ENCODE assay signal across 12 cellular contexts in genomic region chr2:33488178-33488690, GRCh38. TPM values are rescaled to one million over a fixed set of nuclear protein-coding genes. Genes with fewer than 3 reads are reported as not detected.
DNase-seq lines count a peak whose midpoint lies in the region; ATAC-seq and TF ChIP-seq lines count a peak whose summit lies in the region.
"Had no signal": no experiment of that assay in that cellular context is flagged by ENCODE, and none has a peak within 500 bp of the region (broad histone marks: within the 10 kb centered on the region; RNA-seq: fewer than 3 reads in every experiment).

No MANE protein-coding gene starts in this region.

- H3K4me3 ChIP-seq in aorta (ENCODE audit: low read length in 2 of 2): no peak overlapping the region
- H3K4me3 ChIP-seq in gastroesophageal sphincter: no peak overlapping the region

- H3K27ac Mint-ChIP-seq in activated naive CD8-positive, alpha-beta T cell treated with anti-CD3 and anti-CD28 coated beads for 36 hours: peak overlapping the region; percentile 58

- no peak for TF ChIP-seq EP300 in gastroesophageal sphincter (IDR thresholded peaks at IDR 0.05)

- H3K36me3 ChIP-seq in aorta (ENCODE audit: control insufficient read depth in 1 of 2, insufficient read depth in 2 of 2, low read length in 1 of 2): no peaks in the 10 kb centered on the region
- no peaks in the 10 kb centered on the region for H3K36me3 ChIP-seq in gastroesophageal sphincter

- no peak for TF ChIP-seq CTCF in gastroesophageal sphincter (IDR thresholded peaks at IDR 0.05)

- H3K27ac ChIP-seq in aorta (ENCODE audit: low read depth in 1 of 2, low read length in 2 of 2) (no peak overlapping the region), gastroesophageal sphincter (no peak overlapping the region)
- H3K27ac ChIP-seq: foreskin keratinocyte had no signal

- WGBS in aorta, 2 donors: 82% methylated on average over 2 of the region's 2 CpGs
- WGBS in gastroesophageal sphincter (ENCODE audit: low coverage in 1 of 2), 2 donors: 27 to 60% methylated on average over 2 of the region's 2 CpGs

- TF ChIP-seq POLR2A in gastroesophageal sphincter (IDR thresholded peaks at IDR 0.05): no peak

- no peak overlapping the region for H3K4me3 Mint-ChIP-seq in activated naive CD8-positive, alpha-beta T cell treated with anti-CD3 and anti-CD28 coated beads for 36 hours
- H3K4me3 Mint-ChIP-seq: central memory CD8-positive, alpha-beta T cell had no signal

- H3K4me1 ChIP-seq in aorta (ENCODE audit: control insufficient read depth in 1 of 2, insufficient read depth in 2 of 2, low read length in 2 of 2) (peaks cover 0 to 9% of the 10 kb centered on the region in 2 donors), gastroesophageal sphincter (peaks cover 5 to 23% (median 7%) of the 10 kb centered on the region in 3 donors)
- H3K4me1 ChIP-seq: foreskin keratinocyte had no signal

- peaks cover 5% of the 10 kb centered on the region for H3K9me3 Mint-ChIP-seq in activated naive CD8-positive, alpha-beta T cell treated with anti-CD3 and anti-CD28 coated beads for 36 hours
- H3K9me3 Mint-ChIP-seq: central memory CD8-positive, alpha-beta T cell had no signal

- intact Hi-C loops in aorta (cut with DNase I): no loop called here

- peaks cover 4% of the 10 kb centered on the region for H3K27me3 Mint-ChIP-seq in activated naive CD8-positive, alpha-beta T cell treated with anti-CD3 and anti-CD28 coated beads for 36 hours

- peak; percentile 43 for ATAC-seq in GM18519 (IDR thresholded peaks at IDR 0.05; ENCODE audit: low FRiP score, unreplicated experiment)
- ATAC-seq in GM21390 (IDR thresholded peaks at IDR 0.05; ENCODE audit: unreplicated experiment): peak; percentile 42
- peak; percentile 24 for ATAC-seq in HG03060 (IDR thresholded peaks at IDR 0.05; ENCODE audit: low read depth, unreplicated experiment)
- no peak for ATAC-seq in aorta (ENCODE audit: low FRiP score)
- no peak for ATAC-seq in gastroesophageal sphincter
- ATAC-seq: foreskin keratinocyte had no signal

- no peaks in the 10 kb centered on the region for H3K27me3 ChIP-seq in aorta (ENCODE audit: control insufficient read depth in 1 of 2, insufficient read depth in 2 of 2, low read length in 1 of 2)
- H3K27me3 ChIP-seq in gastroesophageal sphincter: no peaks in the 10 kb centered on the region

- H3K4me1 Mint-ChIP-seq in activated naive CD8-positive, alpha-beta T cell treated with anti-CD3 and anti-CD28 coated beads for 36 hours: peaks cover 17% of the 10 kb centered on the region

- H3K9me3 ChIP-seq in aorta (ENCODE audit: control insufficient read depth, low read length): no peaks in the 10 kb centered on the region
- H3K9me3 ChIP-seq in gastroesophageal sphincter: peaks cover 0 to 4% (median 0%) of the 10 kb centered on the region in 3 donors

- peaks cover 10% of the 10 kb centered on the region for H3K36me3 Mint-ChIP-seq in activated naive CD8-positive, alpha-beta T cell treated with anti-CD3 and anti-CD28 coated beads for 36 hours

- DNase-seq in activated naive CD8-positive, alpha-beta T cell treated with anti-CD3 and anti-CD28 coated beads for 36 hours: no peak
- DNase-seq in Kasumi-1 (lab: John Stamatoyannopoulos, UW) (no peak), MV-4-11 (lab: John Stamatoyannopoulos, UW) (no peak), aorta (no peak)
- DNase-seq: DMS153, foreskin keratinocyte, NCI-H524 had no signal

RNA-seq across cellular contexts. Expression of gene RASGRP3, which starts 11.8 kb away (rescaled TPM):
- 1 to 10 TPM; 5.5 to 5.8 TPM for total RNA-seq in activated naive CD8-positive, alpha-beta T cell treated with anti-CD3 and anti-CD28 coated beads for 36 hours
- 10 to 100 TPM; 12.8 to 22.3 TPM for total RNA-seq in aorta
- 1 to 10 TPM in 1 of 2 donors, under 1 TPM in 1; 0.46 to 3.0 TPM for polyA plus RNA-seq in aorta
- 10 to 100 TPM in 1 of 4 donors, 1 to 10 TPM in 3; 2.6 to 23.3 (median 8.3) TPM for total RNA-seq in gastroesophageal sphincter

Comparison
In these comparisons a context has a peak if more than half of its experiments do, and no peak if none do; other contexts are left out.
1. ATAC-seq: peak in GM18519 (single experiment), GM21390 (single experiment) and HG03060 (single experiment); none in aorta (single experiment) and gastroesophageal sphincter (single experiment).